Comparison of ENCODE assay signal across 8 cellular contexts in the genomic region with DNA sequence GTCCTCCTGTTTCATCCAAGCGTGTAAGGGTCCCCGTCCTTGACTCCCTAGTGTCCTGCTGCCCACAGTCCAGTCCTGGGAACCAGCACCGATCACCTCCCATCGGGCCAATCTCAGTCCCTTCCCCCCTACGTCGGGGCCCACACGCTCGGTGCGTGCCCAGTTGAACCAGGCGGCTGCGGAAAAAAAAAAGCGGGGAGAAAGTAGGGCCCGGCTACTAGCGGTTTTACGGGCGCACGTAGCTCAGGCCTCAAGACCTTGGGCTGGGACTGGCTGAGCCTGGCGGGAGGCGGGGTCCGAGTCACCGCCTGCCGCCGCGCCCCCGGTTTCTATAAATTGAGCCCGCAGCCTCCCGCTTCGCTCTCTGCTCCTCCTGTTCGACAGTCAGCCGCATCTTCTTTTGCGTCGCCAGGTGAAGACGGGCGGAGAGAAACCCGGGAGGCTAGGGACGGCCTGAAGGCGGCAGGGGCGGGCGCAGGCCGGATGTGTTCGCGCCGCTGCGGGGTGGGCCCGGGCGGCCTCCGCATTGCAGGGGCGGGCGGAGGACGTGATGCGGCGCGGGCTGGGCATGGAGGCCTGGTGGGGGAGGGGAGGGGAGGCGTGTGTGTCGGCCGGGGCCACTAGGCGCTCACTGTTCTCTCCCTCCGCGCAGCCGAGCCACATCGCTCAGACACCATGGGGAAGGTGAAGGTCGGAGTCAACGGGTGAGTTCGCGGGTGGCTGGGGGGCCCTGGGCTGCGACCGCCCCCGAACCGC. TPM values are rescaled to one million over a fixed set of nuclear protein-coding genes. Genes with fewer than 3 reads are reported as not detected.
DNase-seq lines count a peak whose midpoint lies in the region; ATAC-seq and TF ChIP-seq lines count a peak whose summit lies in the region.

Gene GAPDH (plus strand): TSS at position 360 of the 756 bp plus-strand sequence. CDS start 316 bp downstream, at position 676.

- TF ChIP-seq POLR2A in vagina (IDR thresholded peaks at IDR 0.05), result peak in 1 of 2 donors; percentile 87

- H3K4me1 ChIP-seq in vagina, result peaks cover 49% of the 10 kb centered on the region

- TF ChIP-seq CTCF in vagina (IDR thresholded peaks at IDR 0.05), result no peak

- H3K27ac ChIP-seq in angular gyrus (ENCODE audit: low read depth, low read length) (peak within 1 kb of the TSS; percentile 98), vagina (peak within 1 kb of the TSS; percentile 87)

- H3K27me3 ChIP-seq in vagina, result no peaks in the 10 kb centered on the region

- H3K4me3 ChIP-seq in vagina, result peak within 1 kb of the TSS; percentile 65 to 96

- intact Hi-C loops in left ventricle myocardium superior (cut with micrococcal nuclease), result no loop called here
- intact Hi-C loops in vagina (cut with DNase I), result loop anchor here (5.0 kb wide), 2 partner anchors 42 to 197 kb away; partner anchors contain the start of genes MRPL51 and NCAPD2

- peak; percentile 38 for ATAC-seq in GM18499 (IDR thresholded peaks at IDR 0.05; ENCODE audit: insufficient read depth, unreplicated experiment)
- peak; percentile 49 for ATAC-seq in HG02938 (IDR thresholded peaks at IDR 0.05; ENCODE audit: unreplicated experiment)
- peak; percentile 80 for ATAC-seq in left ventricle myocardium superior

- DNase-seq in NCI-H187 (lab: John Stamatoyannopoulos, UW) (peak; percentile 97), T-helper 2 cell (peak; percentile 64 to 98 (median 79)), left ventricle myocardium superior (peak; percentile 96), putamen (ENCODE audit: low spot score) (peak; percentile 98), vagina (ENCODE audit: extremely low spot score in 2 of 2) (peak in 1 of 2 donors; percentile 95)

- no peaks in the 10 kb centered on the region for H3K9me3 ChIP-seq in vagina

- peaks cover 2 to 53% of the 10 kb centered on the region in 2 donors for H3K36me3 ChIP-seq in vagina

RNA-seq across cellular contexts. Expression of gene GAPDH, which starts in this region (rescaled TPM):
- total RNA-seq in left ventricle myocardium superior (4,526 TPM), vagina (2,297 TPM)
